21 cellular contexts compared by ENCODE assay signal in the genomic region with DNA sequence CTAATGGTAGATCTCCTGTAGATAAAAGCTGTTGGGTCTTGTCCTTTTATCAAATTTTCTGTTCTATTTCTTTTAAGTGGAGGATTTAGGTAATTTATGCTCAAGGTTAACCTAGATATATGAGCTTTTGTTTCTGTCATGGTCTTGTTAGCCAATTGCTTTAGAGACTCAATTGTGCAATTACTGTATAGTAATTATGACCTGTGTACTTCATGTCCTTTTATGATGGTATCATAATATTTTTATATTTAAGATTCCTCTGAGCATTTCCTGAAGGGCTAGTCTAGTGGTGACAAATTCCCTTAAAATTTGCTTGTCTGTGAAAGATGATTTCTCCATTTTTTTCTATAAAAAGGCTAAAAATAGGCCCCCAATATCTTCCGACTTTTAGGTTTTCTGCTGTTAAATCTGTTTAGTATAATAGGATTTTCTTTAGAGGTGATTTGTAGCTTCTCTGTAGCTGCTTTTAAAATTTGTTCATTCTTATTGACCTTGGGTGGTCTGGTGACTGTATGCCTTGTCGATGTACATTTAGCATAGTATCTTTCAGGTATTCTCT.
"Had no signal": no experiment of that assay in that cellular context is flagged by ENCODE, and none has a peak within 500 bp of the region (broad histone marks: within the 10 kb centered on the region; RNA-seq: fewer than 3 reads in every experiment).

No MANE protein-coding gene starts in this region.

- H3K4me3 ChIP-seq: colonic mucosa, esophagus muscularis mucosa, gastroesophageal sphincter, heart left ventricle, hepatocyte, left lung, lower lobe of right lung had no signal

- H3K27me3 ChIP-seq: colonic mucosa, esophagus muscularis mucosa, foreskin keratinocyte, gastroesophageal sphincter, heart left ventricle, hepatocyte, left lung had no signal

- H3K27ac ChIP-seq: colonic mucosa, esophagus muscularis mucosa, foreskin keratinocyte, gastroesophageal sphincter, heart left ventricle, hepatocyte, left lung, lower lobe of right lung had no signal

- H3K27me3 Mint-ChIP-seq: dendritic cell treated with granulocyte-macrophage colony-stimulating factor and Interleukin-4, amounts not matched to agents 40 ng/mL and 50 ng/mL, for 4 days had no signal

- FAIRE-seq: endothelial cell of umbilical vein, kidney had no signal

- DNase-seq: colonic mucosa; cortex of kidney; effector CD8-positive, alpha-beta T cell; foreskin keratinocyte; heart left ventricle; hypothalamus; immature natural killer cell; islet precursor cell; kidney; kidney glomerular epithelial cell; left lung; left ventricle myocardium superior; lower lobe of right lung; mesenchymal stem cell; naive B cell had no signal

- H3K27ac Mint-ChIP-seq: dendritic cell treated with granulocyte-macrophage colony-stimulating factor and Interleukin-4, amounts not matched to agents 40 ng/mL and 50 ng/mL, for 4 days; immature natural killer cell; mesothelial cell of epicardium; naive B cell had no signal

- H3K36me3 ChIP-seq: colonic mucosa, esophagus muscularis mucosa, gastroesophageal sphincter, heart left ventricle, left lung, lower lobe of right lung had no signal

- ATAC-seq: foreskin keratinocyte, gastroesophageal sphincter, heart left ventricle, left ventricle myocardium superior, lower lobe of right lung had no signal

- H3K9me3 ChIP-seq: colonic mucosa, left lung, lower lobe of right lung had no signal

- H3K9me3 Mint-ChIP-seq: dendritic cell treated with granulocyte-macrophage colony-stimulating factor and Interleukin-4, amounts not matched to agents 40 ng/mL and 50 ng/mL, for 4 days had no signal

- H3K4me3 Mint-ChIP-seq: dendritic cell treated with granulocyte-macrophage colony-stimulating factor and Interleukin-4, amounts not matched to agents 40 ng/mL and 50 ng/mL, for 4 days; immature natural killer cell; mesothelial cell of epicardium; naive B cell had no signal

- H3K4me1 ChIP-seq: colonic mucosa, gastroesophageal sphincter, heart left ventricle, lower lobe of right lung had no signal

- H3K4me1 Mint-ChIP-seq: mesothelial cell of epicardium, naive B cell had no signal
